Comparison of ENCODE assay signal across 8 cellular contexts in genomic region chr16:17070882-17071592, GRCh38.
DNase-seq lines count a peak whose midpoint lies in the region; ATAC-seq and TF ChIP-seq lines count a peak whose summit lies in the region.

No MANE protein-coding gene starts in this region.

- intact Hi-C loops in psoas muscle (cut with DNase I), result no loop called here

- 100% methylated on average over 2 of the region's 16 CpGs for WGBS in iPS DF 6.9 (ENCODE audit: insufficient coverage, insufficient read length)
- 21 to 23% (median 23%) methylated on average over 13 of the region's 16 CpGs for WGBS in psoas muscle, 3 donors

- DNase-seq in NCI-H146 (lab: John Stamatoyannopoulos, UW) (peak; percentile 27), NCI-H146 treated with DMSO at 0.1 percent for 48 hours (lab: John Stamatoyannopoulos, UW; ENCODE audit: unreplicated experiment) (no peak), NCI-H774 (lab: John Stamatoyannopoulos, UW) (peak; percentile 74), activated T-cell treated with anti-CD3 and anti-CD28 coated beads for 1 hour (ENCODE audit: low read depth) (peak; percentile 68), iPS DF 6.9 (ENCODE audit: low read depth, low spot score) (no peak), psoas muscle (no peak)
- DNase-seq in stimulated activated CD4-positive, alpha-beta T cell treated with anti-CD3 and anti-CD28 coated beads, TNF-alpha, amount 100 ng/mL, for 48 hours (ENCODE audit: low read depth in 3 of 3), result peak; percentile 64 to 73 (median 67)

- no peak for TF ChIP-seq CTCF in psoas muscle (IDR thresholded peaks at IDR 0.05)

- H3K27ac ChIP-seq in iPS DF 6.9 (ENCODE audit: low read length) (no peak overlapping the region), psoas muscle (no peak overlapping the region)

- H3K4me1 ChIP-seq in iPS DF 6.9 (ENCODE audit: control insufficient read depth, insufficient read depth, low read length), result no peaks in the 10 kb centered on the region; the same call in 1 of the 2 replicates
- no peaks in the 10 kb centered on the region for H3K4me1 ChIP-seq in psoas muscle

- H3K27me3 ChIP-seq in iPS DF 6.9 (ENCODE audit: control insufficient read depth, insufficient read depth, low read length) (no peaks in the 10 kb centered on the region), psoas muscle (ENCODE audit: insufficient read depth in 3 of 3, low read length in 2 of 3) (peaks cover 1 to 5% (median 2%) of the 10 kb centered on the region in 3 donors)

- H3K4me3 ChIP-seq in iPS DF 6.9 (ENCODE audit: low read length), result peak overlapping the region; percentile 10; the same call in 1 of the 2 replicates
- H3K4me3 ChIP-seq in psoas muscle, result no peak overlapping the region

- no peaks in the 10 kb centered on the region for H3K36me3 ChIP-seq in iPS DF 6.9 (ENCODE audit: control insufficient read depth, insufficient read depth, low read length)
- no peaks in the 10 kb centered on the region for H3K36me3 ChIP-seq in psoas muscle (ENCODE audit: insufficient read depth in 1 of 2, low read depth in 1 of 2)

- H3K9me3 ChIP-seq in iPS DF 6.9 (ENCODE audit: control insufficient read depth, insufficient read depth, low read length), result no peaks in the 10 kb centered on the region
- H3K9me3 ChIP-seq in psoas muscle, result no peaks in the 10 kb centered on the region

- ATAC-seq in HG03135 (IDR thresholded peaks at IDR 0.05; ENCODE audit: unreplicated experiment) (peak; percentile 81), psoas muscle (no peak)

Comparison
In these comparisons a context has a peak if more than half of its experiments do, and no peak if none do; other contexts are left out.
1. DNase-seq: peak in NCI-H146 (single experiment), NCI-H774 (single experiment), activated T-cell treated with anti-CD3 and anti-CD28 coated beads for 1 hour (single experiment) and stimulated activated CD4-positive, alpha-beta T cell treated with anti-CD3 and anti-CD28 coated beads, TNF-alpha, amount 100 ng/mL, for 48 hours (3 of 3); none in NCI-H146 treated with DMSO at 0.1 percent for 48 hours (single experiment), iPS DF 6.9 (single experiment) and psoas muscle (0 of 2).